8 cellular contexts compared by ENCODE assay signal in the genomic region with DNA sequence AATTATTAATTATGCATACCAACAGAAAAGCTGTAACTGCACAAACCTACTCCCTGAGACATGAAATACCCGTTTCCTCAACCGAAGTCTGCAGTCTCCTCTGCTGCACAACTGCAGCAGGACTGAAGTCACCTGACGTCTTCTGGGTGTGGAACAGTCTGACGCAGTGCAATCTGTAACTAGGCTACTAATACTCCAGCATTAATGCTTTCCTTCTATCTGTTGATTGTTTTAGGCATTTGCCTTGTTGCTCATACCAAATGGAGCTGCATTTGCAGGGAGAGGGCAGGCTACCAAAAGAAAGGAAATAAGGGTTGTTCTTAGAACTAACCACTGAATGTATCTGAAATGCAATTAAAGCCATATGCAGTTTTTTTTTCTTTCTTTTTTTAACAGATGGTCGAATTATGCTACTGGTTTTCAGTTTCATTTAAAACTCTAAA. TPM values are rescaled to one million over a fixed set of nuclear protein-coding genes. Genes with fewer than 3 reads are reported as not detected.
DNase-seq lines count a peak whose midpoint lies in the region; ATAC-seq and TF ChIP-seq lines count a peak whose summit lies in the region.

No MANE protein-coding gene starts in this region.

- no peak overlapping the region for H4K8ac ChIP-seq in trophoblast cell (ENCODE audit: low read depth, low read length)

- peak overlapping the region; percentile 4 for H3K4me2 ChIP-seq in trophoblast cell (ENCODE audit: low read length)

- no peaks in the 10 kb centered on the region for H3K9me3 Mint-ChIP-seq in activated T-helper 1 cell treated with anti-CD3 and anti-CD28 coated beads, Interleukin-12 subunit alpha, Interleukin-12 subunit beta, Interleukin-2, Interleukin-4 antibody, amounts not matched to agents 30 ng/mL and 10 ng/mL and 1 ng/mL, durations not matched to agents 14 hours and 24 hours and 36 hours

- no peak overlapping the region for H2BK5ac ChIP-seq in trophoblast cell (ENCODE audit: low read depth, low read length, poor library complexity)

- intact Hi-C loops in activated T-helper 1 cell treated with anti-CD3 and anti-CD28 coated beads, Interleukin-12 subunit alpha, Interleukin-12 subunit beta, Interleukin-2, Interleukin-4 antibody, amounts not matched to agents 30 ng/mL and 10 ng/mL and 1 ng/mL, durations not matched to agents 14 hours and 24 hours and 36 hours (cut with micrococcal nuclease) = loop anchor here (5.0 to 10.0 kb wide), 3 partner anchors 225 to 422 kb away; partner anchors contain the start of genes CLHC1, EML6 and RPS27A

- peak; percentile 74 for DNase-seq in NCI-H526 treated with DMSO at 0.1 percent for 48 hours (lab: John Stamatoyannopoulos, UW)
- peak; percentile 20 for DNase-seq in activated T-helper 1 cell treated with anti-CD3 and anti-CD28 coated beads, Interleukin-12 subunit alpha, Interleukin-12 subunit beta, Interleukin-2, Interleukin-4 antibody, amounts not matched to agents 30 ng/mL and 10 ng/mL and 1 ng/mL, durations not matched to agents 14 hours and 24 hours and 36 hours (ENCODE audit: low spot score)
- DNase-seq in foreskin keratinocyte = peak; percentile 47 to 76
- DNase-seq in trophoblast cell = peak; percentile 67 to 70
- no peak for DNase-seq in SKM-1 treated with dmso at 0.1 percent for 144 hours (lab: John Stamatoyannopoulos, UW; ENCODE audit: unreplicated experiment)

- H2BK120ac ChIP-seq in trophoblast cell (ENCODE audit: insufficient read depth, low read length, poor library complexity) = no peak overlapping the region

- H3K27me3 Mint-ChIP-seq in activated T-helper 1 cell treated with anti-CD3 and anti-CD28 coated beads, Interleukin-12 subunit alpha, Interleukin-12 subunit beta, Interleukin-2, Interleukin-4 antibody, amounts not matched to agents 30 ng/mL and 10 ng/mL and 1 ng/mL, durations not matched to agents 14 hours and 24 hours and 36 hours (ENCODE audit: insufficient read depth) = no peaks in the 10 kb centered on the region

- no peak overlapping the region for H2AFZ ChIP-seq in trophoblast cell (ENCODE audit: insufficient read depth, low read length, poor library complexity)

- ATAC-seq in GM18502 (IDR thresholded peaks at IDR 0.05; ENCODE audit: poor library complexity, unreplicated experiment) (peak; percentile 96), HG02884 (IDR thresholded peaks at IDR 0.05; ENCODE audit: unreplicated experiment) (peak; percentile 98), foreskin keratinocyte (peak; percentile 95)

- no peak overlapping the region for H3K14ac ChIP-seq in trophoblast cell (ENCODE audit: low read length)

- TF ChIP-seq CTCF in 22Rv1 (IDR thresholded peaks at IDR 0.05) (no peak), foreskin keratinocyte (conservative IDR thresholded peaks at IDR 0.05) (peak; percentile 28)

- no peaks in the 10 kb centered on the region for H3K27me3 ChIP-seq in foreskin keratinocyte
- no peaks in the 10 kb centered on the region for H3K27me3 ChIP-seq in trophoblast cell (ENCODE audit: insufficient read depth, low read length)

- peaks cover 69% of the 10 kb centered on the region for H3K4me1 ChIP-seq in foreskin keratinocyte
- H3K4me1 ChIP-seq in trophoblast cell (ENCODE audit: control insufficient read depth in 1 of 2, insufficient read depth in 2 of 2, low read length in 2 of 2) = peaks cover 0 to 6% of the 10 kb centered on the region in 2 experiments

- H3K79me1 ChIP-seq in trophoblast cell (ENCODE audit: low read length) = no peaks in the 10 kb centered on the region

- no peak overlapping the region for H3K9ac ChIP-seq in trophoblast cell (ENCODE audit: low read length)

- no peaks in the 10 kb centered on the region for H3K36me3 ChIP-seq in trophoblast cell (ENCODE audit: control insufficient read depth in 1 of 2, insufficient read depth in 2 of 2, low read length in 2 of 2)

- no CpG with 5 or more reads among the region's 5 CpGs for WGBS in trophoblast cell (ENCODE audit: extremely low coverage, insufficient coverage, insufficient read length)

- no peak overlapping the region for H3K18ac ChIP-seq in trophoblast cell (ENCODE audit: low read length)

- H3K4me1 Mint-ChIP-seq in activated T-helper 1 cell treated with anti-CD3 and anti-CD28 coated beads, Interleukin-12 subunit alpha, Interleukin-12 subunit beta, Interleukin-2, Interleukin-4 antibody, amounts not matched to agents 30 ng/mL and 10 ng/mL and 1 ng/mL, durations not matched to agents 14 hours and 24 hours and 36 hours (ENCODE audit: low read depth) = peaks cover 42% of the 10 kb centered on the region

- no peak overlapping the region for H3K4me3 ChIP-seq in trophoblast cell (ENCODE audit: low read depth, low read length)

- H3K4ac ChIP-seq in trophoblast cell (ENCODE audit: low read depth, low read length) = peak overlapping the region; percentile 24

- H4K91ac ChIP-seq in trophoblast cell (ENCODE audit: low read depth, low read length) = no peak overlapping the region

- no peak overlapping the region for H2BK12ac ChIP-seq in trophoblast cell (ENCODE audit: low read length)

- H3K36me3 Mint-ChIP-seq in activated T-helper 1 cell treated with anti-CD3 and anti-CD28 coated beads, Interleukin-12 subunit alpha, Interleukin-12 subunit beta, Interleukin-2, Interleukin-4 antibody, amounts not matched to agents 30 ng/mL and 10 ng/mL and 1 ng/mL, durations not matched to agents 14 hours and 24 hours and 36 hours (ENCODE audit: low read depth) = peaks cover 2% of the 10 kb centered on the region

- no peak overlapping the region for H3K23ac ChIP-seq in trophoblast cell (ENCODE audit: low read length)

- H3K27ac ChIP-seq in 22Rv1 (peak overlapping the region; percentile 70), foreskin keratinocyte (peak overlapping the region; percentile 53), trophoblast cell (ENCODE audit: low read depth, low read length) (no peak overlapping the region)

- H4K12ac ChIP-seq in trophoblast cell (ENCODE audit: low read depth, low read length) = no peak overlapping the region

- H2AK5ac ChIP-seq in trophoblast cell (ENCODE audit: low read length) = no peak overlapping the region

- peak overlapping the region; percentile 35 for H3K27ac Mint-ChIP-seq in activated T-helper 1 cell treated with anti-CD3 and anti-CD28 coated beads, Interleukin-12 subunit alpha, Interleukin-12 subunit beta, Interleukin-2, Interleukin-4 antibody, amounts not matched to agents 30 ng/mL and 10 ng/mL and 1 ng/mL, durations not matched to agents 14 hours and 24 hours and 36 hours

- peak overlapping the region; percentile 83 for H3K4me3 Mint-ChIP-seq in activated T-helper 1 cell treated with anti-CD3 and anti-CD28 coated beads, Interleukin-12 subunit alpha, Interleukin-12 subunit beta, Interleukin-2, Interleukin-4 antibody, amounts not matched to agents 30 ng/mL and 10 ng/mL and 1 ng/mL, durations not matched to agents 14 hours and 24 hours and 36 hours

- no peaks in the 10 kb centered on the region for H3K9me3 ChIP-seq in trophoblast cell (ENCODE audit: insufficient read depth, low read depth, low read length)

- peaks cover 3% of the 10 kb centered on the region for H3K79me2 ChIP-seq in trophoblast cell (ENCODE audit: control insufficient read depth, insufficient read depth, low read length, poor library complexity)

RNA-seq across cellular contexts. Expression of gene RTN4, which starts 40.1 kb away (rescaled TPM):
- total RNA-seq in activated T-helper 1 cell treated with anti-CD3 and anti-CD28 coated beads, Interleukin-12 subunit alpha, Interleukin-12 subunit beta, Interleukin-2, Interleukin-4 antibody, amounts not matched to agents 30 ng/mL and 10 ng/mL and 1 ng/mL, durations not matched to agents 14 hours and 24 hours and 36 hours = 81.2 and 83.0 TPM in 2 replicates
- total RNA-seq in foreskin keratinocyte = 271 and 333 TPM in 2 replicates
- 226 and 280 TPM in 2 replicates for polyA plus RNA-seq in foreskin keratinocyte
- polyA plus RNA-seq in trophoblast cell (2013) = 687 and 700 TPM in 2 replicates
